Comparison of ENCODE assay signal across 1 cellular context in the genomic region with DNA sequence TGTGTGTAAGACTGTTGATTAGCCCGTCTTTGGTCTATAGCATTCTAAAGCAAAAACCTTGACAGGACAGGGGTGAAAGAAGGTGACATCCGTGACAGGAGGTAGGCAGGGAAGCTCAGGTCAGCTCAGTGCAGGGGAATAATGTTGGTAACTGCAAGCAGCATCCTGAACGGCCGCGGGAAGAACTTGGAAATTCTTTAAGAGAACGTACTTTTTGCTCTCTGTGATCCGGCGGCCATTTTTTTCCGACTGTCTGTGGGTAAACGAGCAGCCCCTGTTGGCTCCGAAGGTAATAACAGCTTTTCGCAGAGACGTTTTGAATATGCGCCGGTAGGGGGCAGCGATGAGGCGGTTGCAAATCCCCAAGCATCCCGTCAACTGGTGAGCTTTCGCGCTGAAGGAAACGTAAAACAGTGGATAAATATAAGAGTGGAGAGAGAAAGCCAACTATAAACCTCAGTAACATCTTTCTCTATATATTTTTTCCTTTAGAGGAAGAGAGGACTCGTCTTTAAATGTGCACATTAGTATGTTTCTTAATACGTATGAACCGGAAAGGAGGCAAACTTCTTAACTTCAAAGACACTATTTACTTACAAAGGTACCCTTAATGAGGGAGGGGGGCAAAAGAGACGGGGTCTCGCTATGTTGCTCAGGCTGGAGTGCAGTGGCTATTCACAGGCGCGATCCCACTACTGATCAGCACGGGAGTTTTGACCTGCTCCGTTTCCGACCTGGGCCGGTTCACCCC.
TF ChIP-seq lines count a peak whose summit lies in the region.

No MANE protein-coding gene starts in this region.

TF ChIP-seq in GM23338, 12 proteins besides CTCF, POLR2A, EP300 and RAD21 (continued from another document):
- TF ChIP-seq, protein P1, sequence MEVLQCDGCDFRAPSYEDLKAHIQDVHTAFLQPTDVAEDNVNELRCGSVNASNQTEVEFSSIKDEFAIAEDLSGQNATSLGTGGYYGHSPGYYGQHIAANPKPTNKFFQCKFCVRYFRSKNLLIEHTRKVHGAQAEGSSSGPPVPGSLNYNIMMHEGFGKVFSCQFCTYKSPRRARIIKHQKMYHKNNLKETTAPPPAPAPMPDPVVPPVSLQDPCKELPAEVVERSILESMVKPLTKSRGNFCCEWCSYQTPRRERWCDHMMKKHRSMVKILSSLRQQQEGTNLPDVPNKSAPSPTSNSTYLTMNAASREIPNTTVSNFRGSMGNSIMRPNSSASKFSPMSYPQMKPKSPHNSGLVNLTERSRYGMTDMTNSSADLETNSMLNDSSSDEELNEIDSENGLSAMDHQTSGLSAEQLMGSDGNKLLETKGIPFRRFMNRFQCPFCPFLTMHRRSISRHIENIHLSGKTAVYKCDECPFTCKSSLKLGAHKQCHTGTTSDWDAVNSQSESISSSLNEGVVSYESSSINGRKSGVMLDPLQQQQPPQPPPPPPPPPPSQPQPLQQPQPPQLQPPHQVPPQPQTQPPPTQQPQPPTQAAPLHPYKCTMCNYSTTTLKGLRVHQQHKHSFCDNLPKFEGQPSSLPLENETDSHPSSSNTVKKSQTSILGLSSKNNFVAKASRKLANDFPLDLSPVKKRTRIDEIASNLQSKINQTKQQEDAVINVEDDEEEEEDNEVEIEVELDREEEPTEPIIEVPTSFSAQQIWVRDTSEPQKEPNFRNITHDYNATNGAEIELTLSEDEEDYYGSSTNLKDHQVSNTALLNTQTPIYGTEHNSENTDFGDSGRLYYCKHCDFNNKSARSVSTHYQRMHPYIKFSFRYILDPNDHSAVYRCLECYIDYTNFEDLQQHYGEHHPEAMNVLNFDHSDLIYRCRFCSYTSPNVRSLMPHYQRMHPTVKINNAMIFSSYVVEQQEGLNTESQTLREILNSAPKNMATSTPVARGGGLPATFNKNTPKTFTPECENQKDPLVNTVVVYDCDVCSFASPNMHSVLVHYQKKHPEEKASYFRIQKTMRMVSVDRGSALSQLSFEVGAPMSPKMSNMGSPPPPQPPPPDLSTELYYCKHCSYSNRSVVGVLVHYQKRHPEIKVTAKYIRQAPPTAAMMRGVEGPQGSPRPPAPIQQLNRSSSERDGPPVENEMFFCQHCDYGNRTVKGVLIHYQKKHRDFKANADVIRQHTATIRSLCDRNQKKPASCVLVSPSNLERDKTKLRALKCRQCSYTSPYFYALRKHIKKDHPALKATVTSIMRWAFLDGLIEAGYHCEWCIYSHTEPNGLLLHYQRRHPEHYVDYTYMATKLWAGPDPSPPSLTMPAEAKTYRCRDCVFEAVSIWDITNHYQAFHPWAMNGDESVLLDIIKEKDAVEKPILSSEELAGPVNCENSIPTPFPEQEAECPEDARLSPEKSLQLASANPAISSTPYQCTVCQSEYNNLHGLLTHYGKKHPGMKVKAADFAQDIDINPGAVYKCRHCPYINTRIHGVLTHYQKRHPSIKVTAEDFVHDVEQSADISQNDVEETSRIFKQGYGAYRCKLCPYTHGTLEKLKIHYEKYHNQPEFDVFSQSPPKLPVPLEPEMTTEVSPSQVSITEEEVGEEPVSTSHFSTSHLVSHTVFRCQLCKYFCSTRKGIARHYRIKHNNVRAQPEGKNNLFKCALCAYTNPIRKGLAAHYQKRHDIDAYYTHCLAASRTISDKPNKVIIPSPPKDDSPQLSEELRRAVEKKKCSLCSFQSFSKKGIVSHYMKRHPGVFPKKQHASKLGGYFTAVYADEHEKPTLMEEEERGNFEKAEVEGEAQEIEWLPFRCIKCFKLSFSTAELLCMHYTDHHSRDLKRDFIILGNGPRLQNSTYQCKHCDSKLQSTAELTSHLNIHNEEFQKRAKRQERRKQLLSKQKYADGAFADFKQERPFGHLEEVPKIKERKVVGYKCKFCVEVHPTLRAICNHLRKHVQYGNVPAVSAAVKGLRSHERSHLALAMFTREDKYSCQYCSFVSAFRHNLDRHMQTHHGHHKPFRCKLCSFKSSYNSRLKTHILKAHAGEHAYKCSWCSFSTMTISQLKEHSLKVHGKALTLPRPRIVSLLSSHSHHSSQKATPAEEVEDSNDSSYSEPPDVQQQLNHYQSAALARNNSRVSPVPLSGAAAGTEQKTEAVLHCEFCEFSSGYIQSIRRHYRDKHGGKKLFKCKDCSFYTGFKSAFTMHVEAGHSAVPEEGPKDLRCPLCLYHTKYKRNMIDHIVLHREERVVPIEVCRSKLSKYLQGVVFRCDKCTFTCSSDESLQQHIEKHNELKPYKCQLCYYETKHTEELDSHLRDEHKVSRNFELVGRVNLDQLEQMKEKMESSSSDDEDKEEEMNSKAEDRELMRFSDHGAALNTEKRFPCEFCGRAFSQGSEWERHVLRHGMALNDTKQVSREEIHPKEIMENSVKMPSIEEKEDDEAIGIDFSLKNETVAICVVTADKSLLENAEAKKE (CRISPR knock-in tag; IDR thresholded peaks at IDR 0.05): no peak
- no peak for TF ChIP-seq EZH2phosphoT487 (IDR thresholded peaks at IDR 0.05; ENCODE audit: unreplicated experiment)
